ENCODE assay signal across 8 cellular contexts in the genomic region with DNA sequence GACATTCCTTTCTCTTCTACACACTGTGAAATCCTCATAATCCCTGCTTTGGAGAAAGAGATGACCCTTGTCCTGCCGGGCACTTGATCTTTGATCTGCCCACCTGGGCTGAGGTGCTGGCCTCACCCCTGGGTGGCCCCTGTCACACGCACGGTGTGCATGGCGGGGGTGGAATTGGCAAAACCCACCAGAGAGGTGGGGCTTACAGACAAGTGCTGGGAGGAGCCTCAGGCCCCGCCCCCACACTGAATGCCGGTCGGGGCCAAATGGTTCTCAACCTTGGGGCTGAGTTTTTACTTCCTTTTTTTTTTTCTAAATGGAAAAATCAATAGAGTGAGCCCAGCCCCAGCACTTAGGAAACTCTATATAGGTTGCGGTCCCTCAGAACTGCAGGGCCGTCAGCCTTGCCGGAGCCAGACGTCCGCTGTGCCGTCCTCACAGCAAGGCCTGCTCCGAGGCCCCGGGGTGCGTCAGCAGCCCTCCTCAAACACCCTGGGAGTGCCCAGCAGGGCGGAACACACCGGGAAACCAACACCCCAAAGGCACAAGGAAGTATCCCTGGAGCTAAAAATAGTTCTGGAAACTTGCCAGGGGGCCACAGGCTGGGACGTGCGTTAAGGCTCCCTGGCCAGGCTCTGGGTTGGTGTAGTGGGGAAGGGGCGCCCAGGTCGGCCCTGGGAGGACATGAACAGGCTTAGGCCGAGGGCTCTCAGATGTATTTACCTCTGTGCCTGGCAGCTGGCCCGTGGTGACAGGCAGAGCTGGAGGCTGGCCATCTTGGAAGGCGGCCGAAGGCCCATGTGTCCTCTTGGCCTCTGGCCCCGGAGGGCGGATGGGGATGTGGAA. TPM values are rescaled to one million over a fixed set of nuclear protein-coding genes. Genes with fewer than 3 reads are reported as not detected.
DNase-seq lines count a peak whose midpoint lies in the region; ATAC-seq, FAIRE-seq and TF ChIP-seq lines count a peak whose summit lies in the region.

No MANE protein-coding gene starts in this region.

- H3K27me3 ChIP-seq in RWPE2 (ENCODE audit: insufficient read depth, poor library complexity, severe bottlenecking), result no peaks in the 10 kb centered on the region

- peaks cover 24% of the 10 kb centered on the region for H3K4me1 Mint-ChIP-seq in nephron

- H3K9me3 ChIP-seq in RWPE2 (ENCODE audit: severe bottlenecking), result no peaks in the 10 kb centered on the region

- H3K4me1 ChIP-seq in RWPE2 (ENCODE audit: insufficient read depth, poor library complexity, severe bottlenecking), result peaks cover 11% of the 10 kb centered on the region

- peaks cover 4% of the 10 kb centered on the region for H3K27me3 Mint-ChIP-seq in nephron (ENCODE audit: low read depth)

- DNase-seq in A172 (ENCODE audit: low spot score), result peak; percentile 30
- DNase-seq in RWPE2 (ENCODE audit: low spot score), result peak; percentile 72
- peak; percentile 75 for DNase-seq in fibroblast of mammary gland (ENCODE audit: low read depth)
- no peak for DNase-seq in D721Med (ENCODE audit: insufficient read length, low spot score)
- DNase-seq in SW 1271 (lab: John Stamatoyannopoulos, UW), result no peak

- peak overlapping the region; percentile 33 for H3K27ac ChIP-seq in RWPE2 (ENCODE audit: poor library complexity, severe bottlenecking)

- peak overlapping the region; percentile 73 to 86 (median 83) for H3K27ac Mint-ChIP-seq in nephron

- H3K9me3 Mint-ChIP-seq in nephron, result peaks cover 4% of the 10 kb centered on the region

- ATAC-seq in GM18867 (IDR thresholded peaks at IDR 0.05; ENCODE audit: unreplicated experiment), result peak; percentile 52
- ATAC-seq in HG03460 (IDR thresholded peaks at IDR 0.05; ENCODE audit: unreplicated experiment), result peak; percentile 56
- peak; percentile 87 for ATAC-seq in RWPE2 (ENCODE audit: low read depth)

- H3K4me3 ChIP-seq in RWPE2 (ENCODE audit: severe bottlenecking) (peak overlapping the region; percentile 3), fibroblast of mammary gland (ENCODE audit: control insufficient read depth, low read depth, low read length) (no peak overlapping the region)

- peak overlapping the region in 2 of 3 experiments; percentile 31 to 51 for H3K4me3 Mint-ChIP-seq in nephron

- no peak for TF ChIP-seq CTCF in RWPE2 (IDR thresholded peaks at IDR 0.05; ENCODE audit: poor library complexity, severe bottlenecking)
- TF ChIP-seq CTCF in fibroblast of mammary gland (conservative IDR thresholded peaks at IDR 0.05; ENCODE audit: control insufficient read depth, insufficient read depth, low read depth, low read length), result no peak
- no peak for TF ChIP-seq CTCF in nephron (IDR thresholded peaks at IDR 0.05; ENCODE audit: unreplicated experiment in 3 of 3)
- no peak for TF ChIP-seq CTCF in D721Med (IDR thresholded peaks at IDR 0.05; ENCODE audit: insufficient read depth, missing control alignments)

- H3K36me3 Mint-ChIP-seq in nephron (ENCODE audit: low read depth), result peaks cover 29% of the 10 kb centered on the region

- no peak for FAIRE-seq in D721Med (lab: Jason Lieb, UNC)

- H3K36me3 ChIP-seq in RWPE2 (ENCODE audit: low read depth), result no peaks in the 10 kb centered on the region

RNA-seq across cellular contexts. Expression of a gene that starts 11.0 kb away (rescaled TPM):
- 2.7 and 5.9 TPM in 2 replicates for total RNA-seq in A172 (2014; rRNA removed; shearing (Covaris generic))

RNA-seq across cellular contexts. Expression of a gene that starts 23.5 kb away (rescaled TPM):
- not detected in 2 replicates for total RNA-seq in A172 (2014; rRNA removed; shearing (Covaris generic))

Comparison
In these comparisons a context has a peak if more than half of its experiments do, and no peak if none do; other contexts are left out.
1. DNase-seq: peak in A172 (single experiment), RWPE2 (single experiment) and fibroblast of mammary gland (single experiment); none in D721Med (single experiment) and SW 1271 (0 of 2).
2. Peak in every context shown above with its lines, with median percentiles within 50 percentile points of each other: ATAC-seq.